In the genomic region with DNA sequence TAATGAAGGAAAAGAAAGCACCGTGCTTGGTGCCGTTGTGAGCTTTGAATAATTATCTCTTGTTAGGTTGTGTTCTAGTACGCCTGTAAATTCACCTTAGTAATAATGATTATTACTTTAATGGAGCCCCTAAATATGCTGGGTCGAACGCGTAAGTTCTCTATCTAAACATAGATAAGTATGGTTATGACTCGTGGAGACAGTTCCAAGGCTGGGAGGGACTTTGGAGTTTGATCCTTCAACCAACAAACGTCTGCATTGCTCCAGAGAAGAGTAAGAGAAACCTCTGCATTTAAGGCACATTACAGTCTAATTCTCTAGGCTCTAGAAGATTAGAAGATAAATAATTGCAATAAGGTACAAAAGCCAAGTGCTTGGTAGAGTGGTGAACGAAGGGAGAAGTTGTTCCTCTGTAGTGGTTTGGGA, we compare ENCODE assay signal across 9 cellular contexts. TPM values are rescaled to one million over a fixed set of nuclear protein-coding genes. Genes with fewer than 3 reads are reported as not detected.
A peak's percentile ranks its signal among the peaks of the same experiment; 100 is the strongest.
DNase-seq lines count a peak whose midpoint lies in the region; TF ChIP-seq lines count a peak whose summit lies in the region.
"Had no signal": no experiment of that assay in that cellular context is flagged by ENCODE, and none has a peak within 500 bp of the region (broad histone marks: within the 10 kb centered on the region; RNA-seq: fewer than 3 reads in every experiment).

No MANE protein-coding gene starts in this region.

- H3K9me3 Mint-ChIP-seq in activated T-cell treated with anti-CD3 and anti-CD28 coated beads, Interleukin-2, amount 50 U/mL, for 24 hours = peaks cover 12% of the 10 kb centered on the region

- H3K36me3 ChIP-seq in KMS-11 (ENCODE audit: insufficient read depth) (no peaks in the 10 kb centered on the region), kidney epithelial cell (ENCODE audit: control insufficient read depth, insufficient read depth, low read length) (peaks cover 1% of the 10 kb centered on the region)

- no peaks in the 10 kb centered on the region for H3K27me3 Mint-ChIP-seq in activated T-cell treated with anti-CD3 and anti-CD28 coated beads, Interleukin-2, amount 50 U/mL, for 24 hours

- peak overlapping the region; percentile 90 for H2AFZ ChIP-seq in KMS-11 (ENCODE audit: low read depth)

- H3K36me3 Mint-ChIP-seq in activated T-cell treated with anti-CD3 and anti-CD28 coated beads, Interleukin-2, amount 50 U/mL, for 24 hours (ENCODE audit: low read depth) = peaks cover 79% of the 10 kb centered on the region

- no peaks in the 10 kb centered on the region for H4K20me1 ChIP-seq in KMS-11 (ENCODE audit: insufficient read depth)

- DNase-seq in activated T-cell treated with anti-CD3 and anti-CD28 coated beads, Interleukin-2, amount 50 U/mL, for 24 hours = no peak
- no peak for DNase-seq in activated T-cell treated with anti-CD3 and anti-CD28 coated beads, Interleukin-2, amount 50 U/mL, for 48 hours
- no peak for DNase-seq in astrocyte of the cerebellum (ENCODE audit: low read depth)
- DNase-seq in kidney epithelial cell (ENCODE audit: low read depth) = no peak
- DNase-seq in substantia nigra (lab: John Stamatoyannopoulos, UW) = no peak
- no peak for DNase-seq in NK-92 (lab: John Stamatoyannopoulos, UW; ENCODE audit: unreplicated experiment)
- DNase-seq in activated CD4-positive, alpha-beta T cell treated with anti-CD3 and anti-CD28 coated beads for 48 hours = no peak

- peak overlapping the region; percentile 83 for H3K9ac ChIP-seq in KMS-11

- H3K4me1 Mint-ChIP-seq in activated T-cell treated with anti-CD3 and anti-CD28 coated beads, Interleukin-2, amount 50 U/mL, for 24 hours (ENCODE audit: low read depth) = peaks cover 50% of the 10 kb centered on the region

- in situ Hi-C loops in astrocyte of the cerebellum (cut with HindIII; ENCODE audit: low sequenced_read_pairs) = no loop called here

- H3K4me3 ChIP-seq in KMS-11 (IDR thresholded peaks at IDR 0.05; ENCODE audit: insufficient read depth, low read depth, low read length) (no peak overlapping the region), astrocyte of the cerebellum (ENCODE audit: low read depth, low read length) (peak overlapping the region; percentile 85), kidney epithelial cell (ENCODE audit: low read depth, low read length) (peak overlapping the region; percentile 100)

- H3K27ac Mint-ChIP-seq in activated T-cell treated with anti-CD3 and anti-CD28 coated beads, Interleukin-2, amount 50 U/mL, for 24 hours = peak overlapping the region; percentile 99

- peak overlapping the region; percentile 72 for H3K27ac ChIP-seq in KMS-11
- H3K27ac ChIP-seq in substantia nigra (ENCODE audit: low read depth, low read length, poor library complexity, severe bottlenecking) = peak overlapping the region; percentile 90

- H3K4me1 ChIP-seq in KMS-11 (ENCODE audit: low read depth, poor library complexity, severe bottlenecking) = peaks cover 24% of the 10 kb centered on the region

- no peaks in the 10 kb centered on the region for H3K27me3 ChIP-seq in KMS-11 (ENCODE audit: insufficient read depth, low read depth)
- H3K27me3 ChIP-seq in kidney epithelial cell (ENCODE audit: control insufficient read depth, insufficient read depth, low read length) = no peaks in the 10 kb centered on the region

- peaks cover 12% of the 10 kb centered on the region for H3K79me2 ChIP-seq in KMS-11 (ENCODE audit: insufficient read depth, low read depth)

- no peak for TF ChIP-seq CTCF in KMS-11 (conservative IDR thresholded peaks at IDR 0.05; ENCODE audit: low read depth, low read length)
- no peak for TF ChIP-seq CTCF in astrocyte of the cerebellum (IDR thresholded peaks at IDR 0.05; ENCODE audit: low read depth, low read length, missing control alignments)
- no peak for TF ChIP-seq CTCF in kidney epithelial cell (IDR thresholded peaks at IDR 0.05; ENCODE audit: insufficient read depth, low read length, poor library complexity, severe bottlenecking)

- H3K4me2 ChIP-seq in KMS-11 = peak overlapping the region; percentile 56

- peak overlapping the region; percentile 96 for H3K4me3 Mint-ChIP-seq in activated T-cell treated with anti-CD3 and anti-CD28 coated beads, Interleukin-2, amount 50 U/mL, for 24 hours

RNA-seq across cellular contexts. Expression of a gene that starts 0.5 kb away (rescaled TPM):
- total RNA-seq in kidney epithelial cell = 8.2 and 9.1 TPM in 2 replicates

RNA-seq across cellular contexts. Expression of a gene that starts 0.7 kb away (rescaled TPM):
- total RNA-seq in kidney epithelial cell = 26.6 and 27.5 TPM in 2 replicates

RNA-seq across cellular contexts. Expression of a gene that starts 21.4 kb away (rescaled TPM):
- 0.07 TPM in 1 of 2 replicates, not detected in the other for total RNA-seq in kidney epithelial cell
- total RNA-seq: glomerular endothelial cell had no signal

RNA-seq across cellular contexts. Expression of a gene that starts 51.6 kb away (rescaled TPM):
- total RNA-seq in kidney epithelial cell = 126 and 137 TPM in 2 replicates
